Comparison of ENCODE assay signal across 1 cellular context in the genomic region with DNA sequence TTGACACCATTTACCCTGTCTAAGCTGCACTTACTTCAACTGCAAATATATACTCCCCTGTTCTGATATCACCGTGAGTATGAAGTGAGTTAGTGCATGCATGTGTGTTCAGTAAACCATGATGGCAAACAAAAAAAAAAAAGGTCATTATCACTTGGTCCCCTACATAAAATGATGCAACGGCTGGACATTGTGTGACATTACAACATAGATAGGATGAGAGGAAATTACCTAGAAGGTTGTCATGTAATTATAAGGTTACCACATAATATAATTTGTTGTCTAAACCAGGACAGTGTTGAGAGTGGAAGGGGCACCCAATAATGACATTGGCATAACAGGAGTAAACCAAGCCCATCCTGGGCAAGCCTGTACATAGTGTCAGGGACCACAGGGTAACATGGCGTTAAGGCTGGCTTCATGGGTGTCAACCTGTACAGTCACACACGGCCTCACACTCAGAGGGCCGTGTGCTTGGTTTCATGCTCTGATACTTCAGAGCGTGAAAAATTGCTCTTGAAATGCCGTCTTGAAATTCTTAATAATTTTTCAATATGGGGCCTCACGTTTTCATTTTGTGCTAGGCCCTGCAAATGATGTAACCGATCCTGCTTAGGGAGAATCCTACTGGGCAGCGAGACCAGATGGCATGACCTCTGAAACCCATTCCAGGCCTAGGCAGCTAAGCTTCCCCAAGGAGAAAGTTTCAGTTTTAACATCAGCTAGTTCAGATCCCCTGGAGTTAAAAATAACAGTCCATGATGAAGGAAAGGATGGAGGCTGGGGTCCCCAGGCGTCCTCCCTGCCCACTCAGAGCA.
TF ChIP-seq lines count a peak whose summit lies in the region.

No MANE protein-coding gene starts in this region.

TF ChIP-seq in H1, 55 proteins besides CTCF, POLR2A, EP300 and RAD21 (continued from another document):
- TF ChIP-seq, protein P1, sequence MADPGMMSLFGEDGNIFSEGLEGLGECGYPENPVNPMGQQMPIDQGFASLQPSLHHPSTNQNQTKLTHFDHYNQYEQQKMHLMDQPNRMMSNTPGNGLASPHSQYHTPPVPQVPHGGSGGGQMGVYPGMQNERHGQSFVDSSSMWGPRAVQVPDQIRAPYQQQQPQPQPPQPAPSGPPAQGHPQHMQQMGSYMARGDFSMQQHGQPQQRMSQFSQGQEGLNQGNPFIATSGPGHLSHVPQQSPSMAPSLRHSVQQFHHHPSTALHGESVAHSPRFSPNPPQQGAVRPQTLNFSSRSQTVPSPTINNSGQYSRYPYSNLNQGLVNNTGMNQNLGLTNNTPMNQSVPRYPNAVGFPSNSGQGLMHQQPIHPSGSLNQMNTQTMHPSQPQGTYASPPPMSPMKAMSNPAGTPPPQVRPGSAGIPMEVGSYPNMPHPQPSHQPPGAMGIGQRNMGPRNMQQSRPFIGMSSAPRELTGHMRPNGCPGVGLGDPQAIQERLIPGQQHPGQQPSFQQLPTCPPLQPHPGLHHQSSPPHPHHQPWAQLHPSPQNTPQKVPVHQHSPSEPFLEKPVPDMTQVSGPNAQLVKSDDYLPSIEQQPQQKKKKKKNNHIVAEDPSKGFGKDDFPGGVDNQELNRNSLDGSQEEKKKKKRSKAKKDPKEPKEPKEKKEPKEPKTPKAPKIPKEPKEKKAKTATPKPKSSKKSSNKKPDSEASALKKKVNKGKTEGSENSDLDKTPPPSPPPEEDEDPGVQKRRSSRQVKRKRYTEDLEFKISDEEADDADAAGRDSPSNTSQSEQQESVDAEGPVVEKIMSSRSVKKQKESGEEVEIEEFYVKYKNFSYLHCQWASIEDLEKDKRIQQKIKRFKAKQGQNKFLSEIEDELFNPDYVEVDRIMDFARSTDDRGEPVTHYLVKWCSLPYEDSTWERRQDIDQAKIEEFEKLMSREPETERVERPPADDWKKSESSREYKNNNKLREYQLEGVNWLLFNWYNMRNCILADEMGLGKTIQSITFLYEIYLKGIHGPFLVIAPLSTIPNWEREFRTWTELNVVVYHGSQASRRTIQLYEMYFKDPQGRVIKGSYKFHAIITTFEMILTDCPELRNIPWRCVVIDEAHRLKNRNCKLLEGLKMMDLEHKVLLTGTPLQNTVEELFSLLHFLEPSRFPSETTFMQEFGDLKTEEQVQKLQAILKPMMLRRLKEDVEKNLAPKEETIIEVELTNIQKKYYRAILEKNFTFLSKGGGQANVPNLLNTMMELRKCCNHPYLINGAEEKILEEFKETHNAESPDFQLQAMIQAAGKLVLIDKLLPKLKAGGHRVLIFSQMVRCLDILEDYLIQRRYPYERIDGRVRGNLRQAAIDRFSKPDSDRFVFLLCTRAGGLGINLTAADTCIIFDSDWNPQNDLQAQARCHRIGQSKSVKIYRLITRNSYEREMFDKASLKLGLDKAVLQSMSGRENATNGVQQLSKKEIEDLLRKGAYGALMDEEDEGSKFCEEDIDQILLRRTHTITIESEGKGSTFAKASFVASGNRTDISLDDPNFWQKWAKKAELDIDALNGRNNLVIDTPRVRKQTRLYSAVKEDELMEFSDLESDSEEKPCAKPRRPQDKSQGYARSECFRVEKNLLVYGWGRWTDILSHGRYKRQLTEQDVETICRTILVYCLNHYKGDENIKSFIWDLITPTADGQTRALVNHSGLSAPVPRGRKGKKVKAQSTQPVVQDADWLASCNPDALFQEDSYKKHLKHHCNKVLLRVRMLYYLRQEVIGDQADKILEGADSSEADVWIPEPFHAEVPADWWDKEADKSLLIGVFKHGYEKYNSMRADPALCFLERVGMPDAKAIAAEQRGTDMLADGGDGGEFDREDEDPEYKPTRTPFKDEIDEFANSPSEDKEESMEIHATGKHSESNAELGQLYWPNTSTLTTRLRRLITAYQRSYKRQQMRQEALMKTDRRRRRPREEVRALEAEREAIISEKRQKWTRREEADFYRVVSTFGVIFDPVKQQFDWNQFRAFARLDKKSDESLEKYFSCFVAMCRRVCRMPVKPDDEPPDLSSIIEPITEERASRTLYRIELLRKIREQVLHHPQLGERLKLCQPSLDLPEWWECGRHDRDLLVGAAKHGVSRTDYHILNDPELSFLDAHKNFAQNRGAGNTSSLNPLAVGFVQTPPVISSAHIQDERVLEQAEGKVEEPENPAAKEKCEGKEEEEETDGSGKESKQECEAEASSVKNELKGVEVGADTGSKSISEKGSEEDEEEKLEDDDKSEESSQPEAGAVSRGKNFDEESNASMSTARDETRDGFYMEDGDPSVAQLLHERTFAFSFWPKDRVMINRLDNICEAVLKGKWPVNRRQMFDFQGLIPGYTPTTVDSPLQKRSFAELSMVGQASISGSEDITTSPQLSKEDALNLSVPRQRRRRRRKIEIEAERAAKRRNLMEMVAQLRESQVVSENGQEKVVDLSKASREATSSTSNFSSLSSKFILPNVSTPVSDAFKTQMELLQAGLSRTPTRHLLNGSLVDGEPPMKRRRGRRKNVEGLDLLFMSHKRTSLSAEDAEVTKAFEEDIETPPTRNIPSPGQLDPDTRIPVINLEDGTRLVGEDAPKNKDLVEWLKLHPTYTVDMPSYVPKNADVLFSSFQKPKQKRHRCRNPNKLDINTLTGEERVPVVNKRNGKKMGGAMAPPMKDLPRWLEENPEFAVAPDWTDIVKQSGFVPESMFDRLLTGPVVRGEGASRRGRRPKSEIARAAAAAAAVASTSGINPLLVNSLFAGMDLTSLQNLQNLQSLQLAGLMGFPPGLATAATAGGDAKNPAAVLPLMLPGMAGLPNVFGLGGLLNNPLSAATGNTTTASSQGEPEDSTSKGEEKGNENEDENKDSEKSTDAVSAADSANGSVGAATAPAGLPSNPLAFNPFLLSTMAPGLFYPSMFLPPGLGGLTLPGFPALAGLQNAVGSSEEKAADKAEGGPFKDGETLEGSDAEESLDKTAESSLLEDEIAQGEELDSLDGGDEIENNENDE (IDR thresholded peaks at IDR 0.05; ENCODE audit: insufficient replicate concordance, low read length), result no peak
- TF ChIP-seq CEBPB (IDR thresholded peaks at IDR 0.05; ENCODE audit: low read depth, low read length) (no peak), BRCA1 (IDR thresholded peaks at IDR 0.05; ENCODE audit: low read depth, low read length) (no peak), EZH2 (IDR thresholded peaks at IDR 0.05; ENCODE audit: low read depth, low read length, severe bottlenecking) (no peak), TEAD4 (IDR thresholded peaks at IDR 0.05; ENCODE audit: low read depth, low read length) (no peak), FOSL1 (IDR thresholded peaks at IDR 0.05; ENCODE audit: insufficient read depth, low read depth, low read length) (no peak), NANOG (IDR thresholded peaks at IDR 0.05; ENCODE audit: insufficient read depth, low read depth, low read length, poor library complexity, severe bottlenecking) (no peak), SAP30 (IDR thresholded peaks at IDR 0.05; ENCODE audit: insufficient read depth, insufficient replicate concordance, low read length) (no peak), SIX5 (IDR thresholded peaks at IDR 0.05; ENCODE audit: low read depth, low read length) (no peak), EGR1 (IDR thresholded peaks at IDR 0.05; ENCODE audit: borderline replicate concordance, low read depth, low read length) (no peak), HDAC2 (IDR thresholded peaks at IDR 0.05; ENCODE audit: borderline replicate concordance in 1 of 2, low read depth in 2 of 2, low read length in 2 of 2) (no peak)
- TF ChIP-seq, protein P2, sequence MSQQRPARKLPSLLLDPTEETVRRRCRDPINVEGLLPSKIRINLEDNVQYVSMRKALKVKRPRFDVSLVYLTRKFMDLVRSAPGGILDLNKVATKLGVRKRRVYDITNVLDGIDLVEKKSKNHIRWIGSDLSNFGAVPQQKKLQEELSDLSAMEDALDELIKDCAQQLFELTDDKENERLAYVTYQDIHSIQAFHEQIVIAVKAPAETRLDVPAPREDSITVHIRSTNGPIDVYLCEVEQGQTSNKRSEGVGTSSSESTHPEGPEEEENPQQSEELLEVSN (IDR thresholded peaks at IDR 0.05), result no peak
